ENCODE assay signal across 21 cellular contexts in the genomic region with DNA sequence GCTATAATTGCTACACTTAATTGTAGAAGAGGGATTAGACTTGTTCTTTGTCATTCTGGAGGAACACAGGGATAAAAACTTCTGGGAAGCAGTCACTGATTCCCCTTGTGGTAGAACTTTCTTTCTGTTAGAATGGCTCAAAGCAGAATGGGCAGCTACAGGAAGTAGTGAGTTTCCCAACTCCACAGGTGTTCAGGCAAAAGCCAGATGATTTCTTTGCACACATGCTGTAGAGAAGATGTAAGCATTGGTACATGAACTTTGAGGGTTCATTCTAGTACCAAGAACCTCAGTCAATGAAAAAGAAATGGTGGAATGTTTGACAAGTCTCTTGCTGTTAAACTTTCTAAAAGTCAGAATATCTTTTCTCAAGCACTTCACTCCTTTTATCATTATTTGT.
"Had no signal": no experiment of that assay in that cellular context is flagged by ENCODE, and none has a peak within 500 bp of the region (broad histone marks: within the 10 kb centered on the region; RNA-seq: fewer than 3 reads in every experiment).

No MANE protein-coding gene starts in this region.

- H3K27ac Mint-ChIP-seq: activated CD4-positive, alpha-beta T cell treated with anti-CD3 and anti-CD28 coated beads, Interleukin-2, amount 10 ng/mL, durations not matched to agents 7 days and 5 days; activated naive CD8-positive, alpha-beta T cell treated with anti-CD3 and anti-CD28 coated beads, Interleukin-2, amount 50 U/mL, for 24 hours; progenitor cell of endocrine pancreas; T-helper 2 cell treated with Interferon-gamma antibody and Interleukin-4, amounts not matched to agents 5 μg/mL and 100 μg/mL, for 36 hours had no signal

- H3K9me3 ChIP-seq: esophagus squamous epithelium, right lobe of liver had no signal

- H3K27ac ChIP-seq: esophagus squamous epithelium, right lobe of liver had no signal

- H3K4me2 ChIP-seq: smooth muscle cell had no signal

- ATAC-seq: activated naive CD8-positive, alpha-beta T cell treated with anti-CD3 and anti-CD28 coated beads, Interleukin-2, amount 50 U/mL, for 24 hours; left ventricle myocardium superior; natural killer cell treated with Interleukin-12 subunit alpha and Interleukin-12 subunit beta and Interleukin-15 and Interleukin-18, amount 100 ng/mL, for 72 hours; right lobe of liver; stimulated activated naive CD8-positive, alpha-beta T cell treated with anti-CD3 and anti-CD28 coated beads, Interleukin-15, Interleukin-2, amounts not matched to agents 100 U/mL and 50 U/mL, for 24 hours had no signal

- H3K4me3 Mint-ChIP-seq: activated CD4-positive, alpha-beta T cell treated with anti-CD3 and anti-CD28 coated beads, Interleukin-2, amount 10 ng/mL, durations not matched to agents 7 days and 5 days; activated naive CD8-positive, alpha-beta T cell treated with anti-CD3 and anti-CD28 coated beads, Interleukin-2, amount 50 U/mL, for 24 hours; natural killer cell treated with Interleukin-12 subunit alpha and Interleukin-12 subunit beta and Interleukin-15 and Interleukin-18, amount 100 ng/mL, for 72 hours; T-helper 2 cell treated with Interferon-gamma antibody and Interleukin-4, amounts not matched to agents 5 μg/mL and 100 μg/mL, for 36 hours had no signal

- H3K27me3 Mint-ChIP-seq: activated CD4-positive, alpha-beta T cell treated with anti-CD3 and anti-CD28 coated beads, Interleukin-2, amount 10 ng/mL, durations not matched to agents 7 days and 5 days; activated naive CD8-positive, alpha-beta T cell treated with anti-CD3 and anti-CD28 coated beads, Interleukin-2, amount 50 U/mL, for 24 hours; natural killer cell treated with Interleukin-12 subunit alpha and Interleukin-12 subunit beta and Interleukin-15 and Interleukin-18, amount 100 ng/mL, for 72 hours; progenitor cell of endocrine pancreas had no signal

- DNase-seq: activated CD4-positive, alpha-beta T cell treated with anti-CD3 and anti-CD28 coated beads, Interleukin-2, amount 10 ng/mL, durations not matched to agents 7 days and 5 days; activated CD4-positive, CD25-positive, alpha-beta regulatory T cell; activated CD8-positive, alpha-beta memory T cell treated with anti-CD3 and anti-CD28 coated beads for 24 hours; activated naive CD4-positive, alpha-beta T cell treated with Interleukin-2 at 50 U/mL for 16 hours; activated naive CD8-positive, alpha-beta T cell treated with anti-CD3 and anti-CD28 coated beads, Interleukin-2, amount 50 U/mL, for 24 hours; esophagus squamous epithelium; foreskin fibroblast; glutamatergic neuron; hypothalamus; kidney glomerular epithelial cell; left ventricle myocardium superior; nucleus accumbens; right lobe of liver; stimulated activated CD4-positive, alpha-beta T cell treated with anti-CD3 and anti-CD28 coated beads, Interleukin-4, amount 100 ng/mL, for 4 hours; stimulated activated CD8-positive, alpha-beta memory T cell treated with anti-CD3 and anti-CD28 coated beads, Interleukin-4, amount 100 ng/mL, for 48 hours; stimulated activated naive CD8-positive, alpha-beta T cell treated with anti-CD3 and anti-CD28 coated beads, Interleukin-15, Interleukin-2, amounts not matched to agents 100 U/mL and 50 U/mL, for 24 hours; trophoblast cell had no signal

- H3K4me3 ChIP-seq: esophagus squamous epithelium, right lobe of liver, smooth muscle cell had no signal

- H3K9me3 Mint-ChIP-seq: activated CD4-positive, alpha-beta T cell treated with anti-CD3 and anti-CD28 coated beads, Interleukin-2, amount 10 ng/mL, durations not matched to agents 7 days and 5 days; activated naive CD8-positive, alpha-beta T cell treated with anti-CD3 and anti-CD28 coated beads, Interleukin-2, amount 50 U/mL, for 24 hours; natural killer cell treated with Interleukin-12 subunit alpha and Interleukin-12 subunit beta and Interleukin-15 and Interleukin-18, amount 100 ng/mL, for 72 hours; T-helper 2 cell treated with Interferon-gamma antibody and Interleukin-4, amounts not matched to agents 5 μg/mL and 100 μg/mL, for 36 hours had no signal

- H3K27me3 ChIP-seq: esophagus squamous epithelium, right lobe of liver had no signal
